17 cellular contexts compared by ENCODE assay signal in the genomic region with DNA sequence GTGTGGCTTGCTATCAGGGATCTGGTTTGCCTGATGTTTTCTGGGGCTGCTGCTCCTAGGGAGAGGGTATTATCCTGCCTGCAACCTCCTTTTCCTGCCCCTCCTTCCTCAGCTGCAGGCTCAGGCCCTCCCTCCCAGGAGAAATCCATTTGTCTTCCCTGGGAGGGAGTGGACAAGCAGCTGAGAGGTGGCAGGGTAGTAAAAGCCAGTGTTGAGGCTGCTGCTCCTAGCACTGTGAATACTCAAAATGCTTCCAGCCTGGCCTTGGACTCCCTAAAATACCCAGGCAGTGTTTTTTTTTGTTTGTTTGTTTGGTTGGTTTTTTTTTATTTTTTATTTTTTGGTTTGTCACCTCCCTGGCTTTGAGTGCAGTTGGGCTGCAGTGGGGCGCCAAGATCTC. TPM values are rescaled to one million over a fixed set of nuclear protein-coding genes. Genes with fewer than 3 reads are reported as not detected.
DNase-seq lines count a peak whose midpoint lies in the region; ATAC-seq and TF ChIP-seq lines count a peak whose summit lies in the region.
"Had no signal": no experiment of that assay in that cellular context is flagged by ENCODE, and none has a peak within 500 bp of the region (broad histone marks: within the 10 kb centered on the region; RNA-seq: fewer than 3 reads in every experiment).

No MANE protein-coding gene starts in this region.

- POLR2A ChIA-PET in A673 (lab: Charles Lee; ENCODE audit: low non-redundant PET) = no interaction called here

- no peaks in the 10 kb centered on the region for H3K36me3 ChIP-seq in A673 (ENCODE audit: insufficient read depth, low read length, poor library complexity, severe bottlenecking)
- H3K36me3 ChIP-seq in mesendoderm (ENCODE audit: control insufficient read depth, insufficient read depth, low read length) = no peaks in the 10 kb centered on the region

- no peak overlapping the region for H3K4ac ChIP-seq in mesendoderm (ENCODE audit: low read depth, low read length)

- ATAC-seq in left colon = peak; percentile 55
- ATAC-seq in GM21367 (IDR thresholded peaks at IDR 0.05; ENCODE audit: unreplicated experiment) = no peak
- ATAC-seq: A549, SK-N-SH treated with all-trans-retinoic acid at 6 μM for 48 hours had no signal

- no peak overlapping the region for H3K4me2 ChIP-seq in mesendoderm (ENCODE audit: low read length)
- H3K4me2 ChIP-seq: A549 had no signal

- H3K4me1 ChIP-seq in A673 (ENCODE audit: insufficient read depth, low read length, poor library complexity, severe bottlenecking) (peaks cover 30% of the 10 kb centered on the region), mesendoderm (ENCODE audit: control insufficient read depth, low read depth, low read length) (no peaks in the 10 kb centered on the region)

- H2BK120ac ChIP-seq in mesendoderm (ENCODE audit: low read depth, low read length) = no peak overlapping the region

- CTCF ChIA-PET in A673 (lab: Charles Lee) = no interaction called here

- no peaks in the 10 kb centered on the region for H3K9me3 ChIP-seq in A673 (ENCODE audit: low read depth, low read length, poor library complexity, severe bottlenecking)
- H3K9me3 ChIP-seq: A549 had no signal

- H4K8ac ChIP-seq in mesendoderm (ENCODE audit: low read depth, low read length) = no peak overlapping the region

- WGBS in mesendoderm (ENCODE audit: extremely low coverage, insufficient coverage, low lambda C conversion rate) = no CpG with 5 or more reads among the region's 1 CpG

- no peak overlapping the region for H2BK5ac ChIP-seq in mesendoderm (ENCODE audit: low read length)

- intact Hi-C loops in A673 (cut with micrococcal nuclease; ENCODE audit: unreplicated experiment) (no loop called here), left colon (cut with DNase I, micrococcal nuclease) (no loop called here)

- no peak for DNase-seq in A673 (ENCODE audit: low spot score)
- peak; percentile 51 for DNase-seq in NCI-H69 (lab: John Stamatoyannopoulos, UW)
- DNase-seq in left colon = peak; percentile 8 to 17
- no peak for DNase-seq in mesendoderm
- DNase-seq in cerebellum (ENCODE audit: low spot score) = no peak
- DNase-seq: DND-41, GOT3, HFFc6, NCI-H1048, NCI-H1436 treated with DMSO at 0.1 percent for 48 hours, NCI-H2029 treated with DMSO at 0.1 percent for 48 hours, NCI-H510A treated with DMSO at 0.1 percent for 48 hours, Right ventricle myocardium superior had no signal

- H3K79me2 ChIP-seq in mesendoderm (ENCODE audit: control insufficient read depth, insufficient read depth, low read length) = no peaks in the 10 kb centered on the region

- no peaks in the 10 kb centered on the region for H3K79me1 ChIP-seq in mesendoderm (ENCODE audit: low read length)

- no TSS peak for BruUV-seq in A673 (replicated peaks; lab: Mats Ljungman, UMichigan)

- no peak overlapping the region for H3K9ac ChIP-seq in mesendoderm (ENCODE audit: low read length)

- H3K27me3 ChIP-seq in A673 (replicated peaks; ENCODE audit: insufficient read depth, low read depth, low read length, poor library complexity) = no peaks in the 10 kb centered on the region
- H3K27me3 ChIP-seq in mesendoderm (ENCODE audit: insufficient read depth, low read length, poor library complexity) = peaks cover 65% of the 10 kb centered on the region

- no peak overlapping the region for H2BK15ac ChIP-seq in mesendoderm (replicated peaks; ENCODE audit: low read depth)

- H4K5ac ChIP-seq in mesendoderm (ENCODE audit: low read length) = no peak overlapping the region

- H3K18ac ChIP-seq in mesendoderm (ENCODE audit: low read length) = no peak overlapping the region

- peak overlapping the region; percentile 37 for H3K27ac ChIP-seq in A673 (ENCODE audit: low read depth, low read length, poor library complexity, severe bottlenecking)
- no peak overlapping the region for H3K27ac ChIP-seq in mesendoderm (ENCODE audit: low read depth, low read length)
- H3K27ac ChIP-seq: A549 had no signal

- H3K4me3 ChIP-seq in A673 (ENCODE audit: low read depth, low read length, poor library complexity, severe bottlenecking) (no peak overlapping the region), mesendoderm (ENCODE audit: low read length) (no peak overlapping the region)
- H3K4me3 ChIP-seq: A549 had no signal

- no peak overlapping the region for H3K23ac ChIP-seq in mesendoderm (ENCODE audit: low read length)

- TF ChIP-seq CTCF in A673 (conservative IDR thresholded peaks at IDR 0.05; ENCODE audit: low read depth, low read length) = no peak

- H2AK5ac ChIP-seq in mesendoderm (ENCODE audit: low read length) = no peak overlapping the region

- no peak overlapping the region for H3K56ac ChIP-seq in mesendoderm (ENCODE audit: low read length)

RNA-seq across cellular contexts. Expression of a gene that starts 13.5 kb away (rescaled TPM):
- total RNA-seq in A673 (2021) (41.3 and 53.0 TPM in 2 replicates), left colon (1 to 10 TPM; 3.8 to 9.5 TPM), cerebellum (not detected)
- not detected for polyA plus RNA-seq in mesendoderm (2013, experiment 1 of 2)
- polyA plus RNA-seq in mesendoderm (2013, experiment 2 of 2) = not detected
- total RNA-seq: MCF 10A had no signal

RNA-seq across cellular contexts. Expression of a gene that starts 17.9 kb away (rescaled TPM):
- not detected in 2 replicates for total RNA-seq in A673 (2021)
- 1 to 10 TPM; 3.5 to 6.9 TPM for total RNA-seq in left colon
- 0.27 TPM for polyA plus RNA-seq in mesendoderm (2013, experiment 1 of 2)
- polyA plus RNA-seq in mesendoderm (2013, experiment 2 of 2) = 0.29 TPM
- total RNA-seq in cerebellum = not detected
- total RNA-seq: HFFc6, MCF 10A, Right ventricle myocardium superior had no signal

RNA-seq across cellular contexts. Expression of a gene that starts 19.3 kb away (rescaled TPM):
- total RNA-seq in A673 (2021) (30.8 and 34.3 TPM in 2 replicates), left colon (1 to 10 TPM; 3.8 to 9.7 TPM), cerebellum (not detected)
- not detected for polyA plus RNA-seq in mesendoderm (2013, experiment 1 of 2)
- polyA plus RNA-seq in mesendoderm (2013, experiment 2 of 2) = not detected
- total RNA-seq: MCF 10A, Right ventricle myocardium superior had no signal

RNA-seq across cellular contexts. Expression of a gene that starts 41.1 kb away (rescaled TPM):
- total RNA-seq in A673 (2021) (56.8 and 61.9 TPM in 2 replicates), left colon (1 to 10 TPM; 6.2 to 9.8 TPM), cerebellum (not detected)
- polyA plus RNA-seq in mesendoderm (2013, experiment 1 of 2) = not detected
- polyA plus RNA-seq in mesendoderm (2013, experiment 2 of 2) = not detected
- total RNA-seq: MCF 10A had no signal

RNA-seq across cellular contexts. Expression of a gene that starts 48.1 kb away (rescaled TPM):
- total RNA-seq in A673 (2021) (63.0 and 64.9 TPM in 2 replicates), left colon (1 to 10 TPM; 1.4 to 5.8 TPM), cerebellum (not detected)
- polyA plus RNA-seq in mesendoderm (2013, experiment 1 of 2) = not detected
- polyA plus RNA-seq in mesendoderm (2013, experiment 2 of 2) = not detected
- total RNA-seq: MCF 10A, Right ventricle myocardium superior had no signal

Comparison
In these comparisons a context has a peak if more than half of its experiments do, and no peak if none do; other contexts are left out.
1. DNase-seq: peak in NCI-H69 (single experiment) and left colon (2 of 2); none in A673 (single experiment), mesendoderm (single experiment) and cerebellum (single experiment).